Comparison of ENCODE assay signal across 17 cellular contexts in the genomic region with DNA sequence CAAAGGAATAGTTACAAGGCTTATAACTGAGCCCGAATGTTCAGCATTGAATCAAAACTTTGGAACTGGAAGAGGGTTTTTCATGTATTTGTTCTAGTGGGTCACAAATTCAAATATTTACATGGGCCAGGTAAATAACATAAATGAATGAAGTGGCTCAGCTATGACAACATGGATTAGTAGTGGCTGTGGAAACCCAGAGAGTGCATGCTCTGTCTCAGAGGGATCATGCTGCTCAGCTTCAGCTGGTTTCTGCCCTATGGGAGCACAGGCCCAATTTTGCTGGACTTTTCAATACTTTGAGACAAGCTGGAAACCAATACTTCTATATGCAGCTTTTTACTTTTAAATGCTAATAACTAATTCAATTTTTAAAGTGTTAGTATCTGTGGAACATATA. TPM values are rescaled to one million over a fixed set of nuclear protein-coding genes. Genes with fewer than 3 reads are reported as not detected.
DNase-seq lines count a peak whose midpoint lies in the region; ATAC-seq and TF ChIP-seq lines count a peak whose summit lies in the region.
"Had no signal": no experiment of that assay in that cellular context is flagged by ENCODE, and none has a peak within 500 bp of the region (broad histone marks: within the 10 kb centered on the region; RNA-seq: fewer than 3 reads in every experiment).

No MANE protein-coding gene starts in this region.

- intact Hi-C loops in colonic mucosa (cut with DNase I): no loop called here

- H3K36me3 ChIP-seq in colonic mucosa: no peaks in the 10 kb centered on the region
- H3K36me3 ChIP-seq: BLaER1 treated with 17β-estradiol and CSF1 and Interleukin-3, amounts not matched to agents 10 nM and 100 nM had no signal

- H3K27me3 Mint-ChIP-seq in progenitor cell of endocrine pancreas: no peaks in the 10 kb centered on the region

- no peak overlapping the region for H3K4me3 ChIP-seq in colonic mucosa
- H3K4me3 ChIP-seq: BLaER1 treated with 17β-estradiol and CSF1 and Interleukin-3, amounts not matched to agents 10 nM and 100 nM; GM23248 had no signal

- TF ChIP-seq CTCF in progenitor cell of endocrine pancreas (IDR thresholded peaks at IDR 0.05; ENCODE audit: unreplicated experiment) (no peak), colonic mucosa (IDR thresholded peaks at IDR 0.05) (no peak)

- H3K27me3 ChIP-seq in colonic mucosa: no peaks in the 10 kb centered on the region

- peak overlapping the region; percentile 34 for H3K27ac Mint-ChIP-seq in progenitor cell of endocrine pancreas

- H3K9me3 ChIP-seq in colonic mucosa: no peaks in the 10 kb centered on the region
- H3K9me3 ChIP-seq: BLaER1 treated with 17β-estradiol and CSF1 and Interleukin-3, amounts not matched to agents 10 nM and 100 nM had no signal

- no peaks in the 10 kb centered on the region for H3K9me3 Mint-ChIP-seq in progenitor cell of endocrine pancreas (ENCODE audit: low read depth)

- no peak overlapping the region for H3K27ac ChIP-seq in colonic mucosa
- H3K27ac ChIP-seq: BLaER1 treated with 17β-estradiol and CSF1 and Interleukin-3, amounts not matched to agents 10 nM and 100 nM; GM23248; HL-60 had no signal

- no peak overlapping the region for H3K4me3 Mint-ChIP-seq in progenitor cell of endocrine pancreas (ENCODE audit: low read depth)
- H3K4me3 Mint-ChIP-seq: CD4-positive, CD25-positive, alpha-beta regulatory T cell had no signal

- H3K4me1 ChIP-seq in colonic mucosa: no peaks in the 10 kb centered on the region
- H3K4me1 ChIP-seq: BLaER1 treated with 17β-estradiol and CSF1 and Interleukin-3, amounts not matched to agents 10 nM and 100 nM had no signal

- peaks cover 10% of the 10 kb centered on the region for H3K4me1 Mint-ChIP-seq in progenitor cell of endocrine pancreas (ENCODE audit: low read depth)
- H3K4me1 Mint-ChIP-seq: CD4-positive, CD25-positive, alpha-beta regulatory T cell had no signal

- H3K36me3 Mint-ChIP-seq in progenitor cell of endocrine pancreas (ENCODE audit: insufficient read depth): no peaks in the 10 kb centered on the region
- H3K36me3 Mint-ChIP-seq: CD4-positive, CD25-positive, alpha-beta regulatory T cell had no signal

- ATAC-seq in GM21786 (IDR thresholded peaks at IDR 0.05; ENCODE audit: unreplicated experiment): no peak
- ATAC-seq: HCT116 had no signal

- no peak overlapping the region for H3K9ac ChIP-seq in colonic mucosa (ENCODE audit: low read depth in 2 of 2, low read length in 2 of 2)
- H3K9ac ChIP-seq: BLaER1 treated with 17β-estradiol and CSF1 and Interleukin-3, amounts not matched to agents 10 nM and 100 nM; GM23248 had no signal

- DNase-seq in NCI-H748 (lab: John Stamatoyannopoulos, UW; ENCODE audit: unreplicated experiment) (peak; percentile 30), NCI-H748 treated with DMSO at 0.1 percent for 48 hours (lab: John Stamatoyannopoulos, UW) (no peak), DMS153 treated with DMSO at 0.1 percent for 48 hours (lab: John Stamatoyannopoulos, UW; ENCODE audit: unreplicated experiment) (peak; percentile 19), NCI-H2029 treated with DMSO at 0.1 percent for 48 hours (lab: John Stamatoyannopoulos, UW) (peak; percentile 24), progenitor cell of endocrine pancreas (ENCODE audit: low spot score, unreplicated experiment) (no peak), colonic mucosa (no peak)
- DNase-seq: ACHN; Calu3; CD4-positive, CD25-positive, alpha-beta regulatory T cell; DMS 273 treated with DMSO at 0.1 percent for 48 hours; GF-D8; GM23248; IMR-90 had no signal

RNA-seq across cellular contexts. Expression of a gene that starts 37.9 kb away (rescaled TPM):
- total RNA-seq in progenitor cell of endocrine pancreas (0.60 and 0.71 TPM in 2 replicates), colonic mucosa (under 1 TPM; 0.10 to 0.74 TPM)
- total RNA-seq: Calu3, GM23248 had no signal

Comparison
In these comparisons a context has a peak if more than half of its experiments do, and no peak if none do; other contexts are left out.
1. DNase-seq: peak in NCI-H748 (single experiment), DMS153 treated with DMSO at 0.1 percent for 48 hours (single experiment) and NCI-H2029 treated with DMSO at 0.1 percent for 48 hours (single experiment); none in NCI-H748 treated with DMSO at 0.1 percent for 48 hours (single experiment), progenitor cell of endocrine pancreas (single experiment) and colonic mucosa (single experiment).